In the genomic region with DNA sequence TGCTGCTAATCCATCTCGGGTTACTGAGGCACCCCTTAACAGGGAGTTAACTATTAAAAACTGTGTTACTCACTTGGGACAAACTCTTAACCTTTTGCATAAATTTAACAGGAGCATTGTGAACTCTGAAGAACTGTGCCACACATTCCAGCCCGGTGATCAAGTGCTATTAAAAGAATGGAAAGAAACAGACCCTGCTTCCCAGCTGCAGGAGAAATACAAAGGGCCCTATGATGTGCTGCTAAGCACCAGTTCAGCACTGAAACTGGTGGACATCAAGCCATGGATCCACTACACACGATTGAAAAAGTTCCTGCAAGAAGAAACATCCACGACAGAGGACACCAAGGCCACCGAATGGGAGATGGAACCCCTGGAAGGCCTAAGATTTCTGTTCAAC, we compare ENCODE assay signal across 22 cellular contexts.
A peak's percentile ranks its signal among the peaks of the same experiment; 100 is the strongest.
DNase-seq lines count a peak whose midpoint lies in the region; ATAC-seq, FAIRE-seq and TF ChIP-seq lines count a peak whose summit lies in the region.
"Had no signal": no experiment of that assay in that cellular context is flagged by ENCODE, and none has a peak within 500 bp of the region (broad histone marks: within the 10 kb centered on the region; RNA-seq: fewer than 3 reads in every experiment).

No MANE protein-coding gene starts in this region.

- peak overlapping the region in 1 of 2 donors; percentile 18 for H3K27ac ChIP-seq in kidney (ENCODE audit: low read depth in 2 of 2, low read length in 2 of 2)
- H3K27ac ChIP-seq in gastrocnemius medialis: peak overlapping the region; percentile 76 to 94 (median 82)
- H3K27ac ChIP-seq: breast epithelium, coronary artery, sigmoid colon had no signal

- in situ Hi-C loops in gastrocnemius medialis (cut with MboI; ENCODE audit: low sequenced_read_pairs in 4 of 4): no loop called here

- TF ChIP-seq POLR2A in gastrocnemius medialis (IDR thresholded peaks at IDR 0.05): no peak

- H3K27me3 ChIP-seq in gastrocnemius medialis: no peaks in the 10 kb centered on the region
- H3K27me3 ChIP-seq: breast epithelium, sigmoid colon had no signal

- no peaks in the 10 kb centered on the region for H3K36me3 ChIP-seq in kidney (ENCODE audit: control insufficient read depth in 1 of 2, insufficient read depth in 2 of 2, low read length in 2 of 2)
- H3K36me3 ChIP-seq in gastrocnemius medialis: no peaks in the 10 kb centered on the region
- H3K36me3 ChIP-seq: breast epithelium, sigmoid colon had no signal

- H3K4me3 ChIP-seq in fibroblast of mammary gland (ENCODE audit: control insufficient read depth, low read depth, low read length): no peak overlapping the region
- peak overlapping the region; percentile 13 to 33 for H3K4me3 ChIP-seq in kidney (ENCODE audit: low read length in 2 of 2)
- peak overlapping the region in 1 of 4 donors; percentile 28 for H3K4me3 ChIP-seq in gastrocnemius medialis
- H3K4me3 ChIP-seq: breast epithelium, coronary artery, sigmoid colon had no signal

- ATAC-seq in gastrocnemius medialis: peak; percentile 78 to 79
- no peak for ATAC-seq in GM19351 (IDR thresholded peaks at IDR 0.05; ENCODE audit: unreplicated experiment)
- ATAC-seq in HG03520 (IDR thresholded peaks at IDR 0.05; ENCODE audit: unreplicated experiment): no peak
- ATAC-seq: left lobe of liver; naive thymus-derived CD8-positive, alpha-beta T cell had no signal

- intact Hi-C loops in kidney (cut with DNase I) (no loop called here), gastrocnemius medialis (cut with DNase I; ENCODE audit: low total_unique reads) (loop anchor here (2.0 to 10.0 kb wide), 2 partner anchors 69 to 265 kb away; no protein-coding TSS in a partner anchor)

- no peak overlapping the region for H3K9ac ChIP-seq in kidney (ENCODE audit: low read length in 2 of 2)

- H3K4me1 ChIP-seq in kidney (ENCODE audit: control insufficient read depth in 1 of 2, insufficient read depth in 1 of 2, low read depth in 1 of 2, low read length in 2 of 2): peaks cover 11 to 27% of the 10 kb centered on the region in 2 donors
- H3K4me1 ChIP-seq in gastrocnemius medialis: peaks cover 43% of the 10 kb centered on the region in 2 donors
- H3K4me1 ChIP-seq: breast epithelium had no signal

- no peak for FAIRE-seq in kidney (lab: Jason Lieb, UNC)
- FAIRE-seq: D721Med, endometrium, GM12891 had no signal

- TF ChIP-seq CTCF in fibroblast of mammary gland (conservative IDR thresholded peaks at IDR 0.05; ENCODE audit: control insufficient read depth, insufficient read depth, low read depth, low read length) (no peak), kidney (IDR thresholded peaks at IDR 0.05; ENCODE audit: borderline replicate concordance, extremely low read depth, insufficient read depth) (no peak), gastrocnemius medialis (IDR thresholded peaks at IDR 0.05 in 4 of 5, conservative IDR thresholded peaks at IDR 0.05 in 1 of 5) (no peak)

- DNase-seq in M059J (ENCODE audit: low read depth) (peak; percentile 58), fibroblast of mammary gland (ENCODE audit: low read depth) (peak; percentile 29), kidney (no peak), gastrocnemius medialis (peak; percentile 35 to 53), NCI-H1048 (lab: John Stamatoyannopoulos, UW) (no peak), OCI-M1 (lab: John Stamatoyannopoulos, UW) (no peak)
- DNase-seq: activated CD4-positive, alpha-beta T cell treated with anti-CD3 and anti-CD28 coated beads for 1 hour; activated naive CD4-positive, alpha-beta T cell; activated T-cell treated with anti-CD3 and anti-CD28 coated beads, Interleukin-2, amount 50 U/mL, for 1 hour; IMR-90; naive thymus-derived CD8-positive, alpha-beta T cell; NCI-H1417; SHP77 treated with DMSO at 0.1 percent for 48 hours; sigmoid colon had no signal

- no peaks in the 10 kb centered on the region for H3K9me3 ChIP-seq in kidney (ENCODE audit: control insufficient read depth in 1 of 2, low read length in 2 of 2)
- H3K9me3 ChIP-seq in gastrocnemius medialis: no peaks in the 10 kb centered on the region
- H3K9me3 ChIP-seq: breast epithelium, sigmoid colon had no signal

Comparison
In these comparisons a context has a peak if more than half of its experiments do, and no peak if none do; other contexts are left out.
1. DNase-seq: peak in M059J (single experiment), fibroblast of mammary gland (single experiment) and gastrocnemius medialis (2 of 2); none in kidney (single experiment), NCI-H1048 (single experiment) and OCI-M1 (single experiment).
2. ATAC-seq: peak in gastrocnemius medialis (2 of 2); none in GM19351 (single experiment) and HG03520 (single experiment).